In genomic region chr1:155061381-155062150, GRCh38 we compare ENCODE assay signal across 9 cellular contexts. TPM values are rescaled to one million over a fixed set of nuclear protein-coding genes. Genes with fewer than 3 reads are reported as not detected.
DNase-seq lines count a peak whose midpoint lies in the region; ATAC-seq and TF ChIP-seq lines count a peak whose summit lies in the region.
"Had no signal": no experiment of that assay in that cellular context is flagged by ENCODE, and none has a peak within 500 bp of the region (broad histone marks: within the 10 kb centered on the region; RNA-seq: fewer than 3 reads in every experiment).

No MANE protein-coding gene starts in this region.

- H3K27ac ChIP-seq in liver (ENCODE audit: low read depth in 1 of 2, low read length in 2 of 2) = no peak overlapping the region

- H3K27ac Mint-ChIP-seq in chondrocyte (ENCODE audit: unreplicated experiment) = no peak overlapping the region

- peak; percentile 100 for TF ChIP-seq CTCF in GM12872 (IDR thresholded peaks at IDR 0.05; ENCODE audit: insufficient read depth, low read depth, low read length)
- TF ChIP-seq CTCF in chondrocyte (IDR thresholded peaks at IDR 0.05) = peak; percentile 94
- peak; percentile 99 for TF ChIP-seq CTCF in liver (IDR thresholded peaks at IDR 0.05; ENCODE audit: low read depth, low read length, missing input control)

- H3K36me3 Mint-ChIP-seq in chondrocyte (ENCODE audit: low read depth) = peaks cover 8% of the 10 kb centered on the region

- no peaks in the 10 kb centered on the region for H3K9me3 ChIP-seq in liver (ENCODE audit: control insufficient read depth in 4 of 4, low read length in 3 of 4)

- TF ChIP-seq RAD21 in liver (IDR thresholded peaks at IDR 0.05) = peak; percentile 97 to 98

- H3K4me3 Mint-ChIP-seq in chondrocyte (ENCODE audit: unreplicated experiment) = no peak overlapping the region

- DNase-seq in NCI-H526 treated with DMSO at 0.1 percent for 48 hours (lab: John Stamatoyannopoulos, UW) (peak; percentile 98), chondrocyte (ENCODE audit: low spot score) (no peak)
- peak; percentile 98 for DNase-seq in activated CD4-positive, alpha-beta T cell treated with anti-CD3 and anti-CD28 coated beads for 48 hours
- DNase-seq in stimulated activated CD4-positive, alpha-beta T cell treated with anti-CD3 and anti-CD28 coated beads, TNF-alpha, amount 100 ng/mL, for 24 hours (ENCODE audit: low read depth in 3 of 3) = peak; percentile 90 to 97 (median 91)

- 32% methylated on average over 21 of the region's 21 CpGs for WGBS in liver

- H3K27me3 ChIP-seq in liver (ENCODE audit: control insufficient read depth in 4 of 4, insufficient read depth in 4 of 4, low read length in 3 of 4) = no peaks in the 10 kb centered on the region

- H3K4me1 Mint-ChIP-seq in chondrocyte (ENCODE audit: low read depth) = peaks cover 34% of the 10 kb centered on the region

- peaks cover 7 to 36% (median 30%) of the 10 kb centered on the region in 4 donors for H3K4me1 ChIP-seq in liver (ENCODE audit: control insufficient read depth in 4 of 4, insufficient read depth in 4 of 4, low read length in 3 of 4)

- peaks cover 0 to 13% (median 9%) of the 10 kb centered on the region in 4 donors for H3K36me3 ChIP-seq in liver (ENCODE audit: control insufficient read depth in 4 of 4, insufficient read depth in 3 of 4, low read depth in 1 of 4, low read length in 3 of 4)

- no peak overlapping the region for H3K9ac ChIP-seq in liver (ENCODE audit: low read depth in 1 of 2, low read length in 2 of 2)

- H3K4me3 ChIP-seq in liver (ENCODE audit: low read depth in 1 of 3, low read length in 3 of 3) = no peak overlapping the region
- H3K4me3 ChIP-seq: skin epidermis had no signal

- ATAC-seq in HG03520 (IDR thresholded peaks at IDR 0.05; ENCODE audit: unreplicated experiment) (peak; percentile 61), GM21723 (IDR thresholded peaks at IDR 0.05; ENCODE audit: unreplicated experiment) (no peak)

- no peaks in the 10 kb centered on the region for H3K9me3 Mint-ChIP-seq in chondrocyte (ENCODE audit: low read depth)

- no peaks in the 10 kb centered on the region for H3K27me3 Mint-ChIP-seq in chondrocyte (ENCODE audit: low read depth)

TF ChIP-seq in liver, 16 proteins besides CTCF, POLR2A, EP300 and RAD21:
- TF ChIP-seq REST (IDR thresholded peaks at IDR 0.05) (no peak), HNF4A (conservative IDR thresholded peaks at IDR 0.05) (peak in 1 of 2 donors; percentile 15)

RNA-seq across cellular contexts. Expression of gene EFNA4, which starts 2.0 kb away (rescaled TPM):
- 8.9 to 10.6 TPM (median 9.7 TPM) in 3 replicates for total RNA-seq in chondrocyte
- 1 to 10 TPM; 1.8 to 2.9 TPM for total RNA-seq in liver
- polyA plus RNA-seq in liver = 1 to 10 TPM; 3.6 to 4.7 TPM

RNA-seq across cellular contexts. Expression of gene ADAM15, which starts 10.4 kb away (rescaled TPM):
- total RNA-seq in chondrocyte = 73.7 to 91.1 TPM (median 75.2 TPM) in 3 replicates
- 10 to 100 TPM; 10.8 to 26.8 TPM for total RNA-seq in liver
- polyA plus RNA-seq in liver = 10 to 100 TPM; 16.0 to 19.0 TPM

RNA-seq across cellular contexts. Expression of gene EFNA3, which starts 17.1 kb away (rescaled TPM):
- total RNA-seq in chondrocyte = 4.3 to 5.5 TPM (median 4.5 TPM) in 3 replicates
- under 1 TPM; 0.47 to 0.75 TPM for total RNA-seq in liver
- polyA plus RNA-seq in liver = 1 to 10 TPM; 1.4 to 3.7 TPM

RNA-seq across cellular contexts. Expression of gene DCST1, which starts 27.9 kb away (rescaled TPM):
- not detected in 3 replicates for total RNA-seq in chondrocyte
- not detected for total RNA-seq in liver
- not detected for polyA plus RNA-seq in liver

RNA-seq across cellular contexts. Expression of gene DCST2, which starts 28.0 kb away (rescaled TPM):
- total RNA-seq in chondrocyte (0.30 to 0.36 TPM (median 0.36 TPM) in 3 replicates), liver (under 1 TPM in 1 of 2 donors, not detected in 1; 0.25 TPM)
- polyA plus RNA-seq in liver = under 1 TPM; 0.27 to 0.53 TPM
